ENCODE assay signal across 1 cellular context in genomic region chr20:62952373-62953166, GRCh38.
TF ChIP-seq lines count a peak whose summit lies in the region.

Gene SLC17A9 (plus strand): TSS chr20:62952709. CDS start chr20:62952831, 122 bp downstream.

TF ChIP-seq in HepG2, 621 proteins besides CTCF, POLR2A, EP300 and RAD21 (continued from another document and continues in another):
- TF ChIP-seq ARID5B (CRISPR knock-in tag; IDR thresholded peaks at IDR 0.05) (peak; percentile 79), CENPT (CRISPR knock-in tag; IDR thresholded peaks at IDR 0.05; ENCODE audit: low read depth) (peak; percentile 64; the same call in 1 of the 2 replicates), ZNF501 (CRISPR knock-in tag; IDR thresholded peaks at IDR 0.05) (peak; percentile 97), ZNF597 (CRISPR knock-in tag; IDR thresholded peaks at IDR 0.05) (no peak), ZNF431 (CRISPR knock-in tag; IDR thresholded peaks at IDR 0.05; ENCODE audit: borderline replicate concordance, low read depth) (peak; percentile 99), SOX6 (IDR thresholded peaks at IDR 0.05) (no peak), SOX6 (CRISPR knock-in tag; IDR thresholded peaks at IDR 0.05) (peak; percentile 75), KDM5A (IDR thresholded peaks at IDR 0.05; ENCODE audit: borderline replicate concordance, low read length) (no peak; the same call in 1 of the 2 replicates), SNRNP70 (IDR thresholded peaks at IDR 0.05; ENCODE audit: low read depth, low read length) (no peak), GATA4 (IDR thresholded peaks at IDR 0.05; ENCODE audit: borderline replicate concordance, low read depth) (peak; percentile 76), MTF1 (CRISPR knock-in tag; IDR thresholded peaks at IDR 0.05) (no peak), ZNF264 (CRISPR knock-in tag; IDR thresholded peaks at IDR 0.05) (peak; percentile 80; the same call in 1 of the 2 replicates), ZNF713 (CRISPR knock-in tag; IDR thresholded peaks at IDR 0.05) (peak; percentile 33; the same call in 1 of the 2 replicates), ZNF441 (CRISPR knock-in tag; IDR thresholded peaks at IDR 0.05; ENCODE audit: borderline replicate concordance) (peak; percentile 94), ZNF556 (CRISPR knock-in tag; IDR thresholded peaks at IDR 0.05; ENCODE audit: borderline replicate concordance) (peak; percentile 64; the same call in 1 of the 2 replicates), TARDBP (CRISPR knock-in tag; IDR thresholded peaks at IDR 0.05) (peak; percentile 90), ZNF329 (CRISPR knock-in tag; IDR thresholded peaks at IDR 0.05; ENCODE audit: low read depth) (peak; percentile 83; the same call in 1 of the 2 replicates), ZFP36 (IDR thresholded peaks at IDR 0.05; ENCODE audit: borderline replicate concordance, low read depth, low read length, partially characterized antibody) (no peak), ZNF121 (CRISPR knock-in tag; IDR thresholded peaks at IDR 0.05) (no peak), NR0B2 (CRISPR knock-in tag; IDR thresholded peaks at IDR 0.05) (peak; percentile 90; the same call in 1 of the 2 replicates), MEIS2 (CRISPR knock-in tag; IDR thresholded peaks at IDR 0.05) (peak; percentile 98), ADNP (CRISPR knock-in tag; IDR thresholded peaks at IDR 0.05) (0 out of 2 replicates have a peak, but pooled peaks have one; percentile 37), ZNF432 (CRISPR knock-in tag; IDR thresholded peaks at IDR 0.05; ENCODE audit: borderline replicate concordance) (peak; percentile 85; the same call in 1 of the 2 replicates), ZNF557 (CRISPR knock-in tag; IDR thresholded peaks at IDR 0.05) (peak; percentile 75; the same call in 1 of the 2 replicates), RXRB (CRISPR knock-in tag; IDR thresholded peaks at IDR 0.05; ENCODE audit: borderline replicate concordance) (peak; percentile 81), FOXM1 (CRISPR knock-in tag; IDR thresholded peaks at IDR 0.05) (no peak), CCAR2 (optimal IDR thresholded peaks at IDR 0.05; ENCODE audit: low read depth, low read length) (no peak), GZF1 (CRISPR knock-in tag; IDR thresholded peaks at IDR 0.05) (peak; percentile 56; the same call in 1 of the 2 replicates), E2F2 (CRISPR knock-in tag; IDR thresholded peaks at IDR 0.05; ENCODE audit: borderline replicate concordance) (peak; percentile 80; the same call in 1 of the 2 replicates), RBAK (CRISPR knock-in tag; IDR thresholded peaks at IDR 0.05) (peak; percentile 51; the same call in 1 of the 2 replicates), DMAP1 (CRISPR knock-in tag; IDR thresholded peaks at IDR 0.05) (peak; percentile 100)
- TF ChIP-seq, protein P1, sequence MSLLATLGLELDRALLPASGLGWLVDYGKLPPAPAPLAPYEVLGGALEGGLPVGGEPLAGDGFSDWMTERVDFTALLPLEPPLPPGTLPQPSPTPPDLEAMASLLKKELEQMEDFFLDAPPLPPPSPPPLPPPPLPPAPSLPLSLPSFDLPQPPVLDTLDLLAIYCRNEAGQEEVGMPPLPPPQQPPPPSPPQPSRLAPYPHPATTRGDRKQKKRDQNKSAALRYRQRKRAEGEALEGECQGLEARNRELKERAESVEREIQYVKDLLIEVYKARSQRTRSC (CRISPR knock-in tag; IDR thresholded peaks at IDR 0.05; ENCODE audit: low read depth): no peak; the same call in none of the 2 replicates
- TF ChIP-seq, protein P2, sequence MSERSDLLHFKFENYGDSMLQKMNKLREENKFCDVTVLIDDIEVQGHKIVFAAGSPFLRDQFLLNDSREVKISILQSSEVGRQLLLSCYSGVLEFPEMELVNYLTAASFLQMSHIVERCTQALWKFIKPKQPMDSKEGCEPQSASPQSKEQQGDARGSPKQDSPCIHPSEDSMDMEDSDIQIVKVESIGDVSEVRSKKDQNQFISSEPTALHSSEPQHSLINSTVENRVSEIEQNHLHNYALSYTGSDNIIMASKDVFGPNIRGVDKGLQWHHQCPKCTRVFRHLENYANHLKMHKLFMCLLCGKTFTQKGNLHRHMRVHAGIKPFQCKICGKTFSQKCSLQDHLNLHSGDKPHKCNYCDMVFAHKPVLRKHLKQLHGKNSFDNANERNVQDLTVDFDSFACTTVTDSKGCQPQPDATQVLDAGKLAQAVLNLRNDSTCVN (CRISPR knock-in tag; IDR thresholded peaks at IDR 0.05; ENCODE audit: borderline replicate concordance): peak; percentile 86
- TF ChIP-seq, protein P3, sequence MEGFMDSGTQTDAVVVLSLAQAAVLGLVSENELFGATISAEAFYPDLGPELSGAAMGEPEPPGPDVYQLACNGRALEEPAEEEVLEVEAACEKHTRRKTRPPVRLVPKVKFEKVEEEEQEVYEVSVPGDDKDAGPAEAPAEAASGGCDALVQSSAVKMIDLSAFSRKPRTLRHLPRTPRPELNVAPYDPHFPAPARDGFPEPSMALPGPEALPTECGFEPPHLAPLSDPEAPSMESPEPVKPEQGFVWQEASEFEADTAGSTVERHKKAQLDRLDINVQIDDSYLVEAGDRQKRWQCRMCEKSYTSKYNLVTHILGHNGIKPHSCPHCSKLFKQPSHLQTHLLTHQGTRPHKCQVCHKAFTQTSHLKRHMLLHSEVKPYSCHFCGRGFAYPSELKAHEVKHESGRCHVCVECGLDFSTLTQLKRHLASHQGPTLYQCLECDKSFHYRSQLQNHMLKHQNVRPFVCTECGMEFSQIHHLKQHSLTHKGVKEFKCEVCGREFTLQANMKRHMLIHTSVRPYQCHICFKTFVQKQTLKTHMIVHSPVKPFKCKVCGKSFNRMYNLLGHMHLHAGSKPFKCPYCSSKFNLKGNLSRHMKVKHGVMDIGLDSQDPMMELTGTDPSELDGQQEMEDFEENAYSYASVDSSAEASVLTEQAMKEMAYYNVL (CRISPR knock-in tag; IDR thresholded peaks at IDR 0.05; ENCODE audit: borderline replicate concordance): peak; percentile 75; the same call in 1 of the 2 replicates
- TF ChIP-seq, protein P4, sequence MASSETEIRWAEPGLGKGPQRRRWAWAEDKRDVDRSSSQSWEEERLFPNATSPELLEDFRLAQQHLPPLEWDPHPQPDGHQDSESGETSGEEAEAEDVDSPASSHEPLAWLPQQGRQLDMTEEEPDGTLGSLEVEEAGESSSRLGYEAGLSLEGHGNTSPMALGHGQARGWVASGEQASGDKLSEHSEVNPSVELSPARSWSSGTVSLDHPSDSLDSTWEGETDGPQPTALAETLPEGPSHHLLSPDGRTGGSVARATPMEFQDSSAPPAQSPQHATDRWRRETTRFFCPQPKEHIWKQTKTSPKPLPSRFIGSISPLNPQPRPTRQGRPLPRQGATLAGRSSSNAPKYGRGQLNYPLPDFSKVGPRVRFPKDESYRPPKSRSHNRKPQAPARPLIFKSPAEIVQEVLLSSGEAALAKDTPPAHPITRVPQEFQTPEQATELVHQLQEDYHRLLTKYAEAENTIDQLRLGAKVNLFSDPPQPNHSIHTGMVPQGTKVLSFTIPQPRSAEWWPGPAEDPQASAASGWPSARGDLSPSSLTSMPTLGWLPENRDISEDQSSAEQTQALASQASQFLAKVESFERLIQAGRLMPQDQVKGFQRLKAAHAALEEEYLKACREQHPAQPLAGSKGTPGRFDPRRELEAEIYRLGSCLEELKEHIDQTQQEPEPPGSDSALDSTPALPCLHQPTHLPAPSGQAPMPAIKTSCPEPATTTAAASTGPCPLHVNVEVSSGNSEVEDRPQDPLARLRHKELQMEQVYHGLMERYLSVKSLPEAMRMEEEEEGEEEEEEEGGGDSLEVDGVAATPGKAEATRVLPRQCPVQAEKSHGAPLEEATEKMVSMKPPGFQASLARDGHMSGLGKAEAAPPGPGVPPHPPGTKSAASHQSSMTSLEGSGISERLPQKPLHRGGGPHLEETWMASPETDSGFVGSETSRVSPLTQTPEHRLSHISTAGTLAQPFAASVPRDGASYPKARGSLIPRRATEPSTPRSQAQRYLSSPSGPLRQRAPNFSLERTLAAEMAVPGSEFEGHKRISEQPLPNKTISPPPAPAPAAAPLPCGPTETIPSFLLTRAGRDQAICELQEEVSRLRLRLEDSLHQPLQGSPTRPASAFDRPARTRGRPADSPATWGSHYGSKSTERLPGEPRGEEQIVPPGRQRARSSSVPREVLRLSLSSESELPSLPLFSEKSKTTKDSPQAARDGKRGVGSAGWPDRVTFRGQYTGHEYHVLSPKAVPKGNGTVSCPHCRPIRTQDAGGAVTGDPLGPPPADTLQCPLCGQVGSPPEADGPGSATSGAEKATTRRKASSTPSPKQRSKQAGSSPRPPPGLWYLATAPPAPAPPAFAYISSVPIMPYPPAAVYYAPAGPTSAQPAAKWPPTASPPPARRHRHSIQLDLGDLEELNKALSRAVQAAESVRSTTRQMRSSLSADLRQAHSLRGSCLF (CRISPR knock-in tag; IDR thresholded peaks at IDR 0.05; ENCODE audit: borderline replicate concordance): 0 out of 2 replicates have a peak, but pooled peaks have one; percentile 21
- TF ChIP-seq, protein P5, sequence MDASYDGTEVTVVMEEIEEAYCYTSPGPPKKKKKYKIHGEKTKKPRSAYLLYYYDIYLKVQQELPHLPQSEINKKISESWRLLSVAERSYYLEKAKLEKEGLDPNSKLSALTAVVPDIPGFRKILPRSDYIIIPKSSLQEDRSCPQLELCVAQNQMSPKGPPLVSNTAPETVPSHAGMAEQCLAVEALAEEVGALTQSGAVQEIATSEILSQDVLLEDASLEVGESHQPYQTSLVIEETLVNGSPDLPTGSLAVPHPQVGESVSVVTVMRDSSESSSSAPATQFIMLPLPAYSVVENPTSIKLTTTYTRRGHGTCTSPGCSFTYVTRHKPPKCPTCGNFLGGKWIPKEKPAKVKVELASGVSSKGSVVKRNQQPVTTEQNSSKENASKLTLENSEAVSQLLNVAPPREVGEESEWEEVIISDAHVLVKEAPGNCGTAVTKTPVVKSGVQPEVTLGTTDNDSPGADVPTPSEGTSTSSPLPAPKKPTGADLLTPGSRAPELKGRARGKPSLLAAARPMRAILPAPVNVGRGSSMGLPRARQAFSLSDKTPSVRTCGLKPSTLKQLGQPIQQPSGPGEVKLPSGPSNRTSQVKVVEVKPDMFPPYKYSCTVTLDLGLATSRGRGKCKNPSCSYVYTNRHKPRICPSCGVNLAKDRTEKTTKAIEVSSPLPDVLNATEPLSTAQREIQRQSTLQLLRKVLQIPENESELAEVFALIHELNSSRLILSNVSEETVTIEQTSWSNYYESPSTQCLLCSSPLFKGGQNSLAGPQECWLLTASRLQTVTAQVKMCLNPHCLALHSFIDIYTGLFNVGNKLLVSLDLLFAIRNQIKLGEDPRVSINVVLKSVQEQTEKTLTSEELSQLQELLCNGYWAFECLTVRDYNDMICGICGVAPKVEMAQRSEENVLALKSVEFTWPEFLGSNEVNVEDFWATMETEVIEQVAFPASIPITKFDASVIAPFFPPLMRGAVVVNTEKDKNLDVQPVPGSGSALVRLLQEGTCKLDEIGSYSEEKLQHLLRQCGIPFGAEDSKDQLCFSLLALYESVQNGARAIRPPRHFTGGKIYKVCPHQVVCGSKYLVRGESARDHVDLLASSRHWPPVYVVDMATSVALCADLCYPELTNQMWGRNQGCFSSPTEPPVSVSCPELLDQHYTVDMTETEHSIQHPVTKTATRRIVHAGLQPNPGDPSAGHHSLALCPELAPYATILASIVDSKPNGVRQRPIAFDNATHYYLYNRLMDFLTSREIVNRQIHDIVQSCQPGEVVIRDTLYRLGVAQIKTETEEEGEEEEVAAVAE (CRISPR knock-in tag; IDR thresholded peaks at IDR 0.05; ENCODE audit: borderline replicate concordance): peak; percentile 87
- TF ChIP-seq, protein P6, sequence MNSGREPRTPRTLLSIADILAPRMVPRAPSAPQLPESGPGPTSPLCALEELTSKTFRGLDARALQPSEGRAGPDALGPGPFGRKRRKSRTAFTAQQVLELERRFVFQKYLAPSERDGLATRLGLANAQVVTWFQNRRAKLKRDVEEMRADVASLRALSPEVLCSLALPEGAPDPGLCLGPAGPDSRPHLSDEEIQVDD (CRISPR knock-in tag; IDR thresholded peaks at IDR 0.05; ENCODE audit: borderline replicate concordance): peak; percentile 52; the same call in 1 of the 2 replicates
